Comparison of ENCODE assay signal across 12 cellular contexts in the genomic region with DNA sequence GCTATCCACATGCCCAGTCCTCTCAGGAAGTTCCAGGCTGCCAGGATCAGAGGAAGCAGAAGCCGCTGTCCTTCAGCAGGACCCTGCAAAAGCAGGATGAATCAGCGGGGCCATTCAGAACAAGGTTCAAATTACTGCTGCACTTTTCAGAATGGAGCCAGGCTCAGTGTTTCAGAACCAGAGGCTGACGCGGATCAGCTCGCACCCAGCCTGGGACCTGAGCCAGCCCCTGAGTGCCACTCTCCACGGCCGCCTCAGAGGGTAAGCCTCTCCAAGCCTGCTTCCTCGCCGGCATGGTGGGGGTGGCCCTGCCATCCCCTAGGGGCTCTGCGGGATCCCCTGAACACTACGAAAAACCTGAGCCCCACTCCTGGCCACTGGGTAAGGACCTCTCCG. TPM values are rescaled to one million over a fixed set of nuclear protein-coding genes. Genes with fewer than 3 reads are reported as not detected.
DNase-seq lines count a peak whose midpoint lies in the region; ATAC-seq, FAIRE-seq and TF ChIP-seq lines count a peak whose summit lies in the region.
"Had no signal": no experiment of that assay in that cellular context is flagged by ENCODE, and none has a peak within 500 bp of the region (broad histone marks: within the 10 kb centered on the region; RNA-seq: fewer than 3 reads in every experiment).

No MANE protein-coding gene starts in this region.

- no peaks in the 10 kb centered on the region for H3K27me3 Mint-ChIP-seq in T-helper 1 cell treated with Interleukin-12 subunit alpha and Interleukin-12 subunit beta and Interleukin-4 antibody, amounts not matched to agents 30 μg/mL and 1 μg/mL, for 36 hours (ENCODE audit: low read depth)
- no peaks in the 10 kb centered on the region for H3K27me3 Mint-ChIP-seq in activated T-helper 2 cell treated with anti-CD3 and anti-CD28 coated beads, Interferon-gamma antibody, Interleukin-2, Interleukin-4, amounts not matched to agents 10 μg/mL and 5 μg/mL and 100 μg/mL, durations not matched to agents 14 hours and 24 hours and 36 hours (ENCODE audit: low read depth)

- no peak overlapping the region for H3K27ac ChIP-seq in kidney (ENCODE audit: low read depth in 2 of 2, low read length in 2 of 2)
- H3K27ac ChIP-seq: 22Rv1, epithelial cell of prostate, parathyroid adenoma had no signal

- H3K36me3 Mint-ChIP-seq in T-helper 1 cell treated with Interleukin-12 subunit alpha and Interleukin-12 subunit beta and Interleukin-4 antibody, amounts not matched to agents 30 μg/mL and 1 μg/mL, for 36 hours (ENCODE audit: low read depth) = peaks cover 28% of the 10 kb centered on the region
- no peaks in the 10 kb centered on the region for H3K36me3 Mint-ChIP-seq in activated T-helper 2 cell treated with anti-CD3 and anti-CD28 coated beads, Interferon-gamma antibody, Interleukin-2, Interleukin-4, amounts not matched to agents 10 μg/mL and 5 μg/mL and 100 μg/mL, durations not matched to agents 14 hours and 24 hours and 36 hours (ENCODE audit: low read depth)

- intact Hi-C loops in kidney (cut with DNase I) = no loop called here
- intact Hi-C loops in activated T-helper 2 cell treated with anti-CD3 and anti-CD28 coated beads, Interferon-gamma antibody, Interleukin-2, Interleukin-4, amounts not matched to agents 10 μg/mL and 5 μg/mL and 100 μg/mL, durations not matched to agents 14 hours and 24 hours and 36 hours (cut with micrococcal nuclease) = no loop called here

- in situ Hi-C loops in astrocyte of the spinal cord (cut with HindIII; ENCODE audit: low sequenced_read_pairs) = no loop called here

- no peaks in the 10 kb centered on the region for H3K9me3 ChIP-seq in kidney (ENCODE audit: control insufficient read depth in 1 of 2, low read length in 2 of 2)

- no peaks in the 10 kb centered on the region for H3K36me3 ChIP-seq in kidney (ENCODE audit: control insufficient read depth in 1 of 2, insufficient read depth in 2 of 2, low read length in 2 of 2)

- FAIRE-seq in kidney (lab: Jason Lieb, UNC) = no peak

- H3K4me3 ChIP-seq in astrocyte of the spinal cord (ENCODE audit: low read depth, low read length) = no peak overlapping the region
- H3K4me3 ChIP-seq in kidney (ENCODE audit: low read length in 2 of 2) = no peak overlapping the region

- TF ChIP-seq CTCF in astrocyte of the spinal cord (IDR thresholded peaks at IDR 0.05; ENCODE audit: low read depth, low read length) (no peak), kidney (IDR thresholded peaks at IDR 0.05; ENCODE audit: borderline replicate concordance, extremely low read depth, insufficient read depth) (no peak)

- H3K9ac ChIP-seq in kidney (ENCODE audit: low read length in 2 of 2) = no peak overlapping the region
- H3K9ac ChIP-seq: parathyroid adenoma had no signal

- no peak for ATAC-seq in GM21367 (IDR thresholded peaks at IDR 0.05; ENCODE audit: unreplicated experiment)

- peaks cover 0 to 6% of the 10 kb centered on the region in 2 donors for H3K4me1 ChIP-seq in kidney (ENCODE audit: control insufficient read depth in 1 of 2, insufficient read depth in 1 of 2, low read depth in 1 of 2, low read length in 2 of 2)
- H3K4me1 ChIP-seq: parathyroid adenoma had no signal

- H3K4me1 Mint-ChIP-seq in T-helper 1 cell treated with Interleukin-12 subunit alpha and Interleukin-12 subunit beta and Interleukin-4 antibody, amounts not matched to agents 30 μg/mL and 1 μg/mL, for 36 hours (ENCODE audit: low read depth) = peaks cover 33% of the 10 kb centered on the region
- H3K4me1 Mint-ChIP-seq in activated T-helper 2 cell treated with anti-CD3 and anti-CD28 coated beads, Interferon-gamma antibody, Interleukin-2, Interleukin-4, amounts not matched to agents 10 μg/mL and 5 μg/mL and 100 μg/mL, durations not matched to agents 14 hours and 24 hours and 36 hours (ENCODE audit: low read depth) = peaks cover 21% of the 10 kb centered on the region

- no peaks in the 10 kb centered on the region for H3K9me3 Mint-ChIP-seq in T-helper 1 cell treated with Interleukin-12 subunit alpha and Interleukin-12 subunit beta and Interleukin-4 antibody, amounts not matched to agents 30 μg/mL and 1 μg/mL, for 36 hours
- no peaks in the 10 kb centered on the region for H3K9me3 Mint-ChIP-seq in activated T-helper 2 cell treated with anti-CD3 and anti-CD28 coated beads, Interferon-gamma antibody, Interleukin-2, Interleukin-4, amounts not matched to agents 10 μg/mL and 5 μg/mL and 100 μg/mL, durations not matched to agents 14 hours and 24 hours and 36 hours

- H3K27ac Mint-ChIP-seq in T-helper 1 cell treated with Interleukin-12 subunit alpha and Interleukin-12 subunit beta and Interleukin-4 antibody, amounts not matched to agents 30 μg/mL and 1 μg/mL, for 36 hours = peak overlapping the region; percentile 26
- no peak overlapping the region for H3K27ac Mint-ChIP-seq in activated T-helper 2 cell treated with anti-CD3 and anti-CD28 coated beads, Interferon-gamma antibody, Interleukin-2, Interleukin-4, amounts not matched to agents 10 μg/mL and 5 μg/mL and 100 μg/mL, durations not matched to agents 14 hours and 24 hours and 36 hours

- H3K4me3 Mint-ChIP-seq in T-helper 1 cell treated with Interleukin-12 subunit alpha and Interleukin-12 subunit beta and Interleukin-4 antibody, amounts not matched to agents 30 μg/mL and 1 μg/mL, for 36 hours = no peak overlapping the region
- H3K4me3 Mint-ChIP-seq in activated T-helper 2 cell treated with anti-CD3 and anti-CD28 coated beads, Interferon-gamma antibody, Interleukin-2, Interleukin-4, amounts not matched to agents 10 μg/mL and 5 μg/mL and 100 μg/mL, durations not matched to agents 14 hours and 24 hours and 36 hours (ENCODE audit: low read depth) = no peak overlapping the region

- DNase-seq in T-helper 1 cell = no peak
- peak; percentile 84 for DNase-seq in astrocyte of the spinal cord (ENCODE audit: low read depth, low spot score)
- peak; percentile 72 for DNase-seq in kidney
- peak; percentile 69 for DNase-seq in stromal cell of bone marrow (ENCODE audit: low read depth)
- no peak for DNase-seq in activated T-helper 2 cell treated with anti-CD3 and anti-CD28 coated beads, Interferon-gamma antibody, Interleukin-2, Interleukin-4, amounts not matched to agents 10 μg/mL and 5 μg/mL and 100 μg/mL, durations not matched to agents 14 hours and 24 hours and 36 hours (ENCODE audit: low spot score)
- DNase-seq in CD1c-positive myeloid dendritic cell (ENCODE audit: extremely low spot score) = no peak
- DNase-seq: NCI-H1694 had no signal

RNA-seq across cellular contexts. Expression of gene RASA3, which starts 24.7 kb away (rescaled TPM):
- 28.8 TPM for total RNA-seq in kidney
- polyA plus RNA-seq in kidney (ENCODE audit: insufficient read depth, low read depth, low replicate concordance) = 4.2 TPM
- 13.7 and 13.9 TPM in 2 replicates for total RNA-seq in activated T-helper 2 cell treated with anti-CD3 and anti-CD28 coated beads, Interferon-gamma antibody, Interleukin-2, Interleukin-4, amounts not matched to agents 10 μg/mL and 5 μg/mL and 100 μg/mL, durations not matched to agents 14 hours and 24 hours and 36 hours

Comparison
In these comparisons a context has a peak if more than half of its experiments do, and no peak if none do; other contexts are left out.
1. DNase-seq: peak in astrocyte of the spinal cord (single experiment), kidney (single experiment) and stromal cell of bone marrow (single experiment); none in T-helper 1 cell (0 of 5), activated T-helper 2 cell treated with anti-CD3 and anti-CD28 coated beads, Interferon-gamma antibody, Interleukin-2, Interleukin-4, amounts not matched to agents 10 μg/mL and 5 μg/mL and 100 μg/mL, durations not matched to agents 14 hours and 24 hours and 36 hours (single experiment) and CD1c-positive myeloid dendritic cell (single experiment).